ENCODE assay signal across 25 cellular contexts in the genomic region with DNA sequence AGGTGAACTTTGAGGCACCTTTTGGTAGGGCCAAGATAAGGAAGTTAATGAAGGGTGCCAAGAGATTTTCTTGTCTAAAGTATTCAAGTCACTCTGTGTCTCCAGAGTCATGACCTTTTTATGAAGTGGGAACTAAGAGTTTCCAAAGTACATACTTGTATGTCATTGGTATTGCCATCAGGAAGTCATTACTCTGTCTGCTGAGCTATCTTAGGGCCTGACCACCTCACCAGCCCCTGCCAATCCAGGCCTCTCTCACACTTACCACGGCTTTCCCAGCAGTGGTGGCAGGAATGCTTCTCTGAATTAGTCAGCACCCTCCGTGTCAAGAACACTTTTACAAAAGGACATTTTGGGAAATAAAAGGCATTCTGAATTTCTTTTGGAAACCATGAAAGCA.
DNase-seq lines count a peak whose midpoint lies in the region; ATAC-seq and TF ChIP-seq lines count a peak whose summit lies in the region.
"Had no signal": no experiment of that assay in that cellular context is flagged by ENCODE, and none has a peak within 500 bp of the region (broad histone marks: within the 10 kb centered on the region; RNA-seq: fewer than 3 reads in every experiment).

No MANE protein-coding gene starts in this region.

- no peak overlapping the region for H2AFZ ChIP-seq in MM.1S (ENCODE audit: low read length)

- H3K9me3 ChIP-seq in lung (ENCODE audit: control insufficient read depth in 2 of 2, insufficient read depth in 1 of 2, low read length in 1 of 2) = no peaks in the 10 kb centered on the region
- no peaks in the 10 kb centered on the region for H3K9me3 ChIP-seq in MM.1S (replicated peaks; ENCODE audit: insufficient read depth, low read length)
- H3K9me3 ChIP-seq: A549, ascending aorta, BE2C, MG63, stomach, thyroid gland had no signal

- WGBS in lung, 2 donors = 44 to 70% methylated on average over 2 of the region's 2 CpGs

- peak; percentile 0 for DNase-seq in A172 (ENCODE audit: low spot score)
- DNase-seq in H4 (ENCODE audit: low spot score) = peak; percentile 8
- peak; percentile 25 for DNase-seq in glomerular visceral epithelial cell (ENCODE audit: extremely low spot score)
- no peak for DNase-seq in lung (ENCODE audit: low spot score)
- DNase-seq in MM.1S = no peak
- DNase-seq: activated CD4-positive, alpha-beta T cell treated with anti-CD3 and anti-CD28 coated beads for 36 hours; activated effector memory CD4-positive, alpha-beta T cell treated with anti-CD3 and anti-CD28 coated beads, Interleukin-2, amount 50 U/mL, for 16 hours; activated naive CD8-positive, alpha-beta T cell treated with anti-CD3 and anti-CD28 coated beads, Interleukin-2, amount 10 ng/mL, durations not matched to agents 7 days and 5 days; activated T-cell treated with anti-CD3 and anti-CD28 coated beads, Interleukin-2, amount 50 U/mL, for 1 hour; BE2C; GDM1; MG63; NCI-H1417; NCI-H2029 treated with DMSO at 0.1 percent for 48 hours; small intestine; stomach; T-helper 2 cell; thyroid gland had no signal

- no peak overlapping the region for H3K4me2 ChIP-seq in MM.1S (ENCODE audit: low read depth, low read length)
- H3K4me2 ChIP-seq: A549 had no signal

- no peaks in the 10 kb centered on the region for H3K4me1 ChIP-seq in lung (ENCODE audit: control insufficient read depth in 2 of 2, insufficient read depth in 2 of 2, low read length in 2 of 2)
- H3K4me1 ChIP-seq in MM.1S (ENCODE audit: low read length) = no peaks in the 10 kb centered on the region
- H3K4me1 ChIP-seq: A549, ascending aorta, BE2C, stomach, thyroid gland had no signal

- no peaks in the 10 kb centered on the region for H3K79me2 ChIP-seq in MM.1S (ENCODE audit: low read length)

- H3K27ac ChIP-seq in lung (ENCODE audit: low read depth in 1 of 2, low read length in 1 of 2) = no peak overlapping the region
- H3K27ac ChIP-seq in MM.1S (ENCODE audit: low read length) = no peak overlapping the region
- H3K27ac ChIP-seq: A549, ascending aorta, stomach, thyroid gland had no signal

- H3K27me3 ChIP-seq in lung (ENCODE audit: control insufficient read depth, insufficient read depth) (no peaks in the 10 kb centered on the region), MM.1S (replicated peaks; ENCODE audit: insufficient read depth, low read length) (no peaks in the 10 kb centered on the region)
- H3K27me3 ChIP-seq: ascending aorta, BE2C, MG63, stomach, thyroid gland had no signal

- no peaks in the 10 kb centered on the region for H3K36me3 ChIP-seq in lung (ENCODE audit: control insufficient read depth in 2 of 2, insufficient read depth in 2 of 2, low read length in 2 of 2)
- H3K36me3 ChIP-seq in MM.1S (replicated peaks; ENCODE audit: insufficient read depth, low read length) = no peaks in the 10 kb centered on the region
- H3K36me3 ChIP-seq: ascending aorta, BE2C, MG63, stomach, thyroid gland had no signal

- H3K9me2 ChIP-seq in MM.1S (replicated peaks; ENCODE audit: insufficient read depth, low read length) = no peaks in the 10 kb centered on the region

- no peaks in the 10 kb centered on the region for H3F3A ChIP-seq in MM.1S (ENCODE audit: insufficient read depth, low read length)

- H3K9ac ChIP-seq in MM.1S (ENCODE audit: low read length) = no peak overlapping the region

- TF ChIP-seq CTCF in lung (IDR thresholded peaks at IDR 0.05; ENCODE audit: control extremely low read depth, extremely low read depth) (no peak), MM.1S (IDR thresholded peaks at IDR 0.05; ENCODE audit: low read length) (no peak)

- ATAC-seq in lung (ENCODE audit: insufficient read depth, low FRiP score) (peak; percentile 58), GM21529 (IDR thresholded peaks at IDR 0.05; ENCODE audit: unreplicated experiment) (no peak), GM18861 (IDR thresholded peaks at IDR 0.05; ENCODE audit: unreplicated experiment) (no peak), GM18870 (IDR thresholded peaks at IDR 0.05; ENCODE audit: unreplicated experiment) (no peak)
- ATAC-seq: A549; activated CD4-positive, alpha-beta T cell treated with anti-CD3 and anti-CD28 coated beads for 36 hours; K562; SK-N-SH treated with all-trans-retinoic acid at 6 μM for 48 hours had no signal

- H3K4me3 ChIP-seq in lung (no peak overlapping the region), MM.1S (ENCODE audit: low read length) (no peak overlapping the region)
- H3K4me3 ChIP-seq: A549, ascending aorta, K562, MG63, stomach, thyroid gland had no signal

- no peaks in the 10 kb centered on the region for H4K20me1 ChIP-seq in MM.1S (ENCODE audit: insufficient read depth, low read length)

Comparison
In these comparisons a context has a peak if more than half of its experiments do, and no peak if none do; other contexts are left out.
1. DNase-seq: peak in A172 (single experiment), H4 (single experiment) and glomerular visceral epithelial cell (single experiment); none in lung (single experiment) and MM.1S (single experiment).